Comparison of ENCODE assay signal across 1 cellular context in the genomic region with DNA sequence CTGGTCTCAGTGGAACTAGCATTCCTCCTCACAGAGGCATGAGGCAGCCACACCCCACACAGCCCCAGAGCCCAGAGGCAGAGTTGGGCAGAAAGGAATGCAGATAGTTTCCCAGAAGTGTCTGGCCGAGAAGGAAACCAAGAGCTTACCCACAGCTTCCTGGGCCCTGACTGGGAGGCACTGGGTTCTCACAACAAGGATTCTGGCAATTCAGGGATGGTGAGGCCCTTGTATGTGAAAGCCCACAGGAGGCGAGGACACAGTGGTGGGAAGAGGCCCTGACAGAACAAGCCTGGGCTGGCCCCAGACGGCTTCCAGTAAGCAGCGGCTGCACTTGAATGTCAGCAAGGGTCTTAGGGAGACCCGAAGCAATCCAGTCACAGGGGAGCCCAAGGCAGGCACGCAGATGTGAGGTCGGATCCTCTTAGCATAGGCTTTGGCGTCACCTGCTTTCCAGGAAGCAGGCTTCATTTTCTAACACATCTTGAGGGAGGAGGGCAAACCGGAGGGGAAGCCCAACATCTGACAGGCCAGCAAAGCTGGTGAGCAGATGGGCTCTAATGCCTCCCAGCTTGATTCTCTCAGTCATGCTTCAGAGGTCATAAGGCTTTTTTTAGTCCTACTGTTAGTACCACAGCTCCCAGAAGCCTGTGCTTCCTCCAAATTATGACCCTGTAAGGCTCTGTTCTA.
TF ChIP-seq lines count a peak whose summit lies in the region.

No MANE protein-coding gene starts in this region.

TF ChIP-seq in WTC11, 78 proteins besides CTCF, POLR2A, EP300 and RAD21 (continued from another document):
- TF ChIP-seq, protein P1, sequence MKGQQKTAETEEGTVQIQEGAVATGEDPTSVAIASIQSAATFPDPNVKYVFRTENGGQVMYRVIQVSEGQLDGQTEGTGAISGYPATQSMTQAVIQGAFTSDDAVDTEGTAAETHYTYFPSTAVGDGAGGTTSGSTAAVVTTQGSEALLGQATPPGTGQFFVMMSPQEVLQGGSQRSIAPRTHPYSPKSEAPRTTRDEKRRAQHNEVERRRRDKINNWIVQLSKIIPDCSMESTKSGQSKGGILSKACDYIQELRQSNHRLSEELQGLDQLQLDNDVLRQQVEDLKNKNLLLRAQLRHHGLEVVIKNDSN (CRISPR knock-in tag; IDR thresholded peaks at IDR 0.05), result no peak
